In genomic region chr19:48391100-48392005, GRCh38 we compare ENCODE assay signal across 1 cellular context.
TF ChIP-seq lines count a peak whose summit lies in the region.

Gene KDELR1, minus strand, starts transcription at chr19:48391551. Its CDS starts 193 bp downstream, at chr19:48391358.

TF ChIP-seq in HepG2, 621 proteins besides CTCF, POLR2A, EP300 and RAD21 (continued from another document):
- no peak for TF ChIP-seq GMEB2 (CRISPR knock-in tag; IDR thresholded peaks at IDR 0.05; ENCODE audit: low read depth)
